23 cellular contexts compared by ENCODE assay signal in genomic region chr1:182080040-182080439, GRCh38. TPM values are rescaled to one million over a fixed set of nuclear protein-coding genes. Genes with fewer than 3 reads are reported as not detected.
"Had no signal": no experiment of that assay in that cellular context is flagged by ENCODE, and none has a peak within 500 bp of the region (broad histone marks: within the 10 kb centered on the region; RNA-seq: fewer than 3 reads in every experiment).

No MANE protein-coding gene starts in this region.

- H3K27me3 Mint-ChIP-seq: stimulated activated naive CD8-positive, alpha-beta T cell treated with anti-CD3 and anti-CD28 coated beads, Interleukin-15, Interleukin-2, amounts not matched to agents 100 ng/mL and 50 ng/mL, for 24 hours had no signal

- H3K9me3 ChIP-seq: gastrocnemius medialis, psoas muscle, right lobe of liver, tibial artery had no signal

- H3K4me3 ChIP-seq: gastrocnemius medialis, lung, psoas muscle, right lobe of liver, tibial artery had no signal

- H3K4me3 Mint-ChIP-seq: immature natural killer cell; naive B cell; nephron; stimulated activated effector memory CD8-positive, alpha-beta T cell treated with anti-CD3 and anti-CD28 coated beads, Interleukin-12 subunit alpha, Interleukin-12 subunit beta, amount 100 ng/mL, for 72 hours; stimulated activated naive CD8-positive, alpha-beta T cell treated with anti-CD3 and anti-CD28 coated beads, Interleukin-15, Interleukin-2, amounts not matched to agents 100 ng/mL and 50 ng/mL, for 24 hours had no signal

- H3K27ac Mint-ChIP-seq: immature natural killer cell; naive B cell; nephron; stimulated activated effector memory CD8-positive, alpha-beta T cell treated with anti-CD3 and anti-CD28 coated beads, Interleukin-12 subunit alpha, Interleukin-12 subunit beta, amount 100 ng/mL, for 72 hours; stimulated activated naive CD8-positive, alpha-beta T cell treated with anti-CD3 and anti-CD28 coated beads, Interleukin-15, Interleukin-2, amounts not matched to agents 100 ng/mL and 50 ng/mL, for 24 hours had no signal

- H3K27ac ChIP-seq: gastrocnemius medialis, psoas muscle, right lobe of liver, tibial artery had no signal

- H3K4me1 Mint-ChIP-seq: immature natural killer cell had no signal

- ATAC-seq: esophagus mucosa; gastrocnemius medialis; left cardiac atrium; left ventricle myocardium superior; psoas muscle; right lobe of liver; stimulated activated effector memory CD8-positive, alpha-beta T cell treated with anti-CD3 and anti-CD28 coated beads, Interleukin-12 subunit alpha, Interleukin-12 subunit beta, amount 100 ng/mL, for 72 hours had no signal

- DNase-seq: cortex of kidney; effector memory CD4-positive, alpha-beta T cell; gastrocnemius medialis; glutamatergic neuron; immature natural killer cell; left cardiac atrium; left ventricle myocardium superior; mesenchymal stem cell; midbrain; naive B cell; occipital lobe; psoas muscle; right lobe of liver; stimulated activated CD4-positive, alpha-beta T cell treated with anti-CD3 and anti-CD28 coated beads, Interleukin-4, amount 100 ng/mL, for 1 hour; stimulated activated CD8-positive, alpha-beta memory T cell treated with anti-CD3 and anti-CD28 coated beads, Interleukin-4, amount 100 ng/mL, for 48 hours; tibial artery had no signal

- H3K9me3 Mint-ChIP-seq: immature natural killer cell; naive B cell; nephron; stimulated activated effector memory CD8-positive, alpha-beta T cell treated with anti-CD3 and anti-CD28 coated beads, Interleukin-12 subunit alpha, Interleukin-12 subunit beta, amount 100 ng/mL, for 72 hours; stimulated activated naive CD8-positive, alpha-beta T cell treated with anti-CD3 and anti-CD28 coated beads, Interleukin-15, Interleukin-2, amounts not matched to agents 100 ng/mL and 50 ng/mL, for 24 hours had no signal

- H3K36me3 ChIP-seq: gastrocnemius medialis, right lobe of liver, tibial artery had no signal

- H3K36me3 Mint-ChIP-seq: immature natural killer cell; naive B cell; stimulated activated effector memory CD8-positive, alpha-beta T cell treated with anti-CD3 and anti-CD28 coated beads, Interleukin-12 subunit alpha, Interleukin-12 subunit beta, amount 100 ng/mL, for 72 hours had no signal

- H3K27me3 ChIP-seq: gastrocnemius medialis, right lobe of liver, tibial artery had no signal

RNA-seq across cellular contexts. Expression of gene ZNF648, which starts 18.5 kb away (rescaled TPM):
- total RNA-seq: fibroblast of villous mesenchyme, left cardiac atrium, left ventricle myocardium superior had no signal
- polyA plus RNA-seq: immature natural killer cell, keratinocyte had no signal
